ENCODE assay signal across 26 cellular contexts in genomic region chr2:200079356-200079755, GRCh38.
"Had no signal": no experiment of that assay in that cellular context is flagged by ENCODE, and none has a peak within 500 bp of the region (broad histone marks: within the 10 kb centered on the region; RNA-seq: fewer than 3 reads in every experiment).

No MANE protein-coding gene starts in this region.

- H3K9me3 ChIP-seq: esophagus muscularis mucosa, gastroesophageal sphincter, lower lobe of right lung, mucosa of descending colon had no signal

- H3K27ac ChIP-seq: coronary artery, dorsolateral prefrontal cortex, esophagus muscularis mucosa, foreskin keratinocyte, gastroesophageal sphincter, heart left ventricle, hepatocyte, left ventricle myocardium inferior, lower lobe of right lung had no signal

- H3K4me2 ChIP-seq: hepatocyte had no signal

- H3K27me3 ChIP-seq: dorsolateral prefrontal cortex, esophagus muscularis mucosa, gastroesophageal sphincter, hepatocyte had no signal

- H3K4me3 ChIP-seq: coronary artery, dorsolateral prefrontal cortex, esophagus muscularis mucosa, gastroesophageal sphincter, heart left ventricle, hepatocyte, left ventricle myocardium inferior, lower lobe of right lung, mucosa of descending colon had no signal

- FAIRE-seq: colon, endothelial cell of umbilical vein, frontal cortex, kidney had no signal

- H3K27ac Mint-ChIP-seq: immature natural killer cell, mesothelial cell of epicardium, naive B cell had no signal

- H3K79me2 ChIP-seq: hepatocyte had no signal

- H3K9me3 Mint-ChIP-seq: immature natural killer cell, mesothelial cell of epicardium had no signal

- H3K36me3 Mint-ChIP-seq: immature natural killer cell, mesothelial cell of epicardium, naive B cell had no signal

- H3K36me3 ChIP-seq: esophagus muscularis mucosa, gastroesophageal sphincter, heart left ventricle, left ventricle myocardium inferior, lower lobe of right lung had no signal

- H3K4me3 Mint-ChIP-seq: immature natural killer cell, mesothelial cell of epicardium, naive B cell had no signal

- H2AFZ ChIP-seq: hepatocyte had no signal

- H3K4me1 Mint-ChIP-seq: immature natural killer cell, naive B cell had no signal

- DNase-seq: dermis blood vessel endothelial cell; dorsolateral prefrontal cortex; effector CD4-positive, alpha-beta T cell; effector memory CD4-positive, alpha-beta T cell; foreskin keratinocyte; heart left ventricle; hypothalamus; immature natural killer cell; islet precursor cell; kidney; kidney glomerular epithelial cell; left colon; left ventricle myocardium inferior; lower lobe of right lung; mesenchymal stem cell; mucosa of descending colon; naive B cell had no signal

- ATAC-seq: foreskin keratinocyte, gastroesophageal sphincter, heart left ventricle, left colon, left lobe of liver, lower lobe of right lung, mucosa of descending colon had no signal
